In the genomic region with DNA sequence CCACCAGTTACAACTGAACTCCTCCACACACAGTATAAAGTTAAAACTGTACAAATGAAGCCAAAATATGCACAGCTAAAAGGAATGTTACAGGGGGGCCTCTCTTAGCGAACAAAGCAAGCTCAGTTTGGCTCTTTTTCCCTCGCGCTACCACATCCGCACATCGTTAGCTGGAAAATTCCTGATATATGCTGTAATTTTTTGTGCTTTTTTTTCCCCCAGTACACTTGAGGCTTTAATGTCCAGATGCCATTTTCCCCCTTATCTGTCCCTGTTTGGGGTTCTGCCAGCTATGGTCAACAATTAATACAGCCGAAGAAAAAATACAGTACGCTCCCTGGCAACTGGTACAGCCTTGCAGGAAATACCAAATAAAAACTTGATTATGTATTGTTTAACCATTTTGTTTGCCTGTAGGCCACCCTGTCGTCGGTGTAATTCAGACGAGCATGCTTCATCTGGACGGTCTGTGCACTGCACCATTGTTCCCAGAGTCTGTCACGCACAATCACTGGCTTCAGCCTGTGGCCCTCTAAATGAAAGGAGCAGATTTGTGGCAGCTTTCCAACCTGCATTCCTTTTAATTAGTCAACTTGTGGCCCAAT, we compare ENCODE assay signal across 9 cellular contexts.
A peak's percentile ranks its signal among the peaks of the same experiment; 100 is the strongest.
DNase-seq lines count a peak whose midpoint lies in the region; ATAC-seq and TF ChIP-seq lines count a peak whose summit lies in the region.
"Had no signal": no experiment of that assay in that cellular context is flagged by ENCODE, and none has a peak within 500 bp of the region (broad histone marks: within the 10 kb centered on the region; RNA-seq: fewer than 3 reads in every experiment).

No MANE protein-coding gene starts in this region.

- H3K4me1 ChIP-seq in colonic mucosa (peaks cover 10% of the 10 kb centered on the region), lung (ENCODE audit: control insufficient read depth in 2 of 2, insufficient read depth in 2 of 2, low read length in 2 of 2) (peaks cover 4 to 8% of the 10 kb centered on the region in 2 donors), tibial nerve (peaks cover 0 to 44% (median 10%) of the 10 kb centered on the region in 4 donors)

- ATAC-seq in lung (ENCODE audit: insufficient read depth, low FRiP score) (no peak), GM21825 (IDR thresholded peaks at IDR 0.05; ENCODE audit: unreplicated experiment) (no peak)

- TF ChIP-seq POLR2A in tibial nerve (IDR thresholded peaks at IDR 0.05) = no peak

- H3K9ac ChIP-seq in colonic mucosa (ENCODE audit: low read depth in 2 of 2, low read length in 2 of 2) = peak overlapping the region in 1 of 2 donors; percentile 48

- TF ChIP-seq CTCF in colonic mucosa (IDR thresholded peaks at IDR 0.05) = no peak
- no peak for TF ChIP-seq CTCF in lung (IDR thresholded peaks at IDR 0.05; ENCODE audit: control extremely low read depth, extremely low read depth)
- TF ChIP-seq CTCF in tibial nerve (IDR thresholded peaks at IDR 0.05) = peak in 1 of 5 experiments; percentile 27

- H3K9me3 ChIP-seq in colonic mucosa (no peaks in the 10 kb centered on the region), lung (ENCODE audit: control insufficient read depth in 2 of 2, insufficient read depth in 1 of 2, low read length in 1 of 2) (no peaks in the 10 kb centered on the region), tibial nerve (no peaks in the 10 kb centered on the region)

- H3K4me3 ChIP-seq in colonic mucosa = no peak overlapping the region
- H3K4me3 ChIP-seq in lung = no peak overlapping the region
- peak overlapping the region in 2 of 4 donors; percentile 10 to 30 for H3K4me3 ChIP-seq in tibial nerve

- H3K36me3 ChIP-seq in colonic mucosa = no peaks in the 10 kb centered on the region
- no peaks in the 10 kb centered on the region for H3K36me3 ChIP-seq in lung (ENCODE audit: control insufficient read depth in 2 of 2, insufficient read depth in 2 of 2, low read length in 2 of 2)
- H3K36me3 ChIP-seq in tibial nerve = no peaks in the 10 kb centered on the region

- WGBS in lung, 2 donors = 46 to 65% methylated on average over 12 of the region's 12 CpGs
- 14 to 16% methylated on average over 12 of the region's 12 CpGs for WGBS in tibial nerve, 2 donors

- intact Hi-C loops in colonic mucosa (cut with DNase I) = loop anchor here (5.0 kb wide), 1 partner anchor 76 kb away; no protein-coding TSS in a partner anchor

- DNase-seq in NCI-H1092 (lab: John Stamatoyannopoulos, UW) = peak; percentile 26
- peak; percentile 56 for DNase-seq in colonic mucosa
- DNase-seq in lung (ENCODE audit: low spot score) = no peak
- DNase-seq in tibial nerve (ENCODE audit: low spot score in 2 of 2) = peak in 1 of 2 donors; percentile 23
- DNase-seq in NCI-H510A treated with DMSO at 0.1 percent for 48 hours (lab: John Stamatoyannopoulos, UW) = no peak
- DNase-seq in UCSD-AML1 (lab: John Stamatoyannopoulos, UW; ENCODE audit: unreplicated experiment) = no peak
- DNase-seq in activated gamma-delta T cell (lab: John Stamatoyannopoulos, UW) = no peak
- DNase-seq: H7 had no signal

- H3K27me3 ChIP-seq in colonic mucosa (no peaks in the 10 kb centered on the region), lung (ENCODE audit: control insufficient read depth, insufficient read depth) (no peaks in the 10 kb centered on the region), tibial nerve (no peaks in the 10 kb centered on the region)

- peak in 1 of 2 donors; percentile 70 for TF ChIP-seq EP300 in tibial nerve (IDR thresholded peaks at IDR 0.05)

- H3K27ac ChIP-seq in colonic mucosa (peak overlapping the region; percentile 34), lung (ENCODE audit: low read depth in 1 of 2, low read length in 1 of 2) (peak overlapping the region; percentile 70 to 72), tibial nerve (peak overlapping the region; percentile 40 to 89 (median 64))

Comparison
In these comparisons a context has a peak if more than half of its experiments do, and no peak if none do; other contexts are left out.
1. DNase-seq: peak in NCI-H1092 (single experiment) and colonic mucosa (single experiment); none in lung (single experiment), NCI-H510A treated with DMSO at 0.1 percent for 48 hours (single experiment), UCSD-AML1 (single experiment) and activated gamma-delta T cell (single experiment).
2. Peak in every context shown above with its lines, with median percentiles within 50 percentile points of each other: H3K27ac ChIP-seq.